ENCODE assay signal across 3 cellular contexts in genomic region chr2:5052905-5053304, GRCh38.
TF ChIP-seq lines count a peak whose summit lies in the region.

No MANE protein-coding gene starts in this region.

TF ChIP-seq in HepG2, 621 proteins besides CTCF, POLR2A, EP300 and RAD21 (continued from another document):
- TF ChIP-seq BATF2 (CRISPR knock-in tag; IDR thresholded peaks at IDR 0.05): no peak
- TF ChIP-seq MAFK (conservative IDR thresholded peaks at IDR 0.05 in 1 of 2, IDR thresholded peaks at IDR 0.05 in 1 of 2; ENCODE audit: low read length in 2 of 2): peak; percentile 26 to 73; a peak in 3 of 4 replicates

TF ChIP-seq in A549, 52 proteins besides CTCF, POLR2A, EP300 and RAD21 (continued from another document):
- TF ChIP-seq MAFK (IDR thresholded peaks at IDR 0.05; ENCODE audit: partially characterized antibody): peak; percentile 62

TF ChIP-seq in IMR-90, 13 proteins besides CTCF, POLR2A, EP300 and RAD21 (continued from another document):
- TF ChIP-seq ELK1 (IDR thresholded peaks at IDR 0.05; ENCODE audit: borderline replicate concordance, low read depth, low read length): no peak
